Comparison of ENCODE assay signal across 1 cellular context in genomic region chr6:107235007-107235406, GRCh38.
TF ChIP-seq lines count a peak whose summit lies in the region.

No MANE protein-coding gene starts in this region.

TF ChIP-seq in HepG2, 621 proteins besides CTCF, POLR2A, EP300 and RAD21 (continued from another document):
- TF ChIP-seq, protein P1, sequence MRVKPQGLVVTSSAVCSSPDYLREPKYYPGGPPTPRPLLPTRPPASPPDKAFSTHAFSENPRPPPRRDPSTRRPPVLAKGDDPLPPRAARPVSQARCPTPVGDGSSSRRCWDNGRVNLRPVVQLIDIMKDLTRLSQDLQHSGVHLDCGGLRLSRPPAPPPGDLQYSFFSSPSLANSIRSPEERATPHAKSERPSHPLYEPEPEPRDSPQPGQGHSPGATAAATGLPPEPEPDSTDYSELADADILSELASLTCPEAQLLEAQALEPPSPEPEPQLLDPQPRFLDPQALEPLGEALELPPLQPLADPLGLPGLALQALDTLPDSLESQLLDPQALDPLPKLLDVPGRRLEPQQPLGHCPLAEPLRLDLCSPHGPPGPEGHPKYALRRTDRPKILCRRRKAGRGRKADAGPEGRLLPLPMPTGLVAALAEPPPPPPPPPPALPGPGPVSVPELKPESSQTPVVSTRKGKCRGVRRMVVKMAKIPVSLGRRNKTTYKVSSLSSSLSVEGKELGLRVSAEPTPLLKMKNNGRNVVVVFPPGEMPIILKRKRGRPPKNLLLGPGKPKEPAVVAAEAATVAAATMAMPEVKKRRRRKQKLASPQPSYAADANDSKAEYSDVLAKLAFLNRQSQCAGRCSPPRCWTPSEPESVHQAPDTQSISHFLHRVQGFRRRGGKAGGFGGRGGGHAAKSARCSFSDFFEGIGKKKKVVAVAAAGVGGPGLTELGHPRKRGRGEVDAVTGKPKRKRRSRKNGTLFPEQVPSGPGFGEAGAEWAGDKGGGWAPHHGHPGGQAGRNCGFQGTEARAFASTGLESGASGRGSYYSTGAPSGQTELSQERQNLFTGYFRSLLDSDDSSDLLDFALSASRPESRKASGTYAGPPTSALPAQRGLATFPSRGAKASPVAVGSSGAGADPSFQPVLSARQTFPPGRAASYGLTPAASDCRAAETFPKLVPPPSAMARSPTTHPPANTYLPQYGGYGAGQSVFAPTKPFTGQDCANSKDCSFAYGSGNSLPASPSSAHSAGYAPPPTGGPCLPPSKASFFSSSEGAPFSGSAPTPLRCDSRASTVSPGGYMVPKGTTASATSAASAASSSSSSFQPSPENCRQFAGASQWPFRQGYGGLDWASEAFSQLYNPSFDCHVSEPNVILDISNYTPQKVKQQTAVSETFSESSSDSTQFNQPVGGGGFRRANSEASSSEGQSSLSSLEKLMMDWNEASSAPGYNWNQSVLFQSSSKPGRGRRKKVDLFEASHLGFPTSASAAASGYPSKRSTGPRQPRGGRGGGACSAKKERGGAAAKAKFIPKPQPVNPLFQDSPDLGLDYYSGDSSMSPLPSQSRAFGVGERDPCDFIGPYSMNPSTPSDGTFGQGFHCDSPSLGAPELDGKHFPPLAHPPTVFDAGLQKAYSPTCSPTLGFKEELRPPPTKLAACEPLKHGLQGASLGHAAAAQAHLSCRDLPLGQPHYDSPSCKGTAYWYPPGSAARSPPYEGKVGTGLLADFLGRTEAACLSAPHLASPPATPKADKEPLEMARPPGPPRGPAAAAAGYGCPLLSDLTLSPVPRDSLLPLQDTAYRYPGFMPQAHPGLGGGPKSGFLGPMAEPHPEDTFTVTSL (CRISPR knock-in tag; IDR thresholded peaks at IDR 0.05; ENCODE audit: borderline replicate concordance): 0 out of 2 replicates have a peak, but pooled peaks have one; percentile 24
- TF ChIP-seq STAT6 (CRISPR knock-in tag; IDR thresholded peaks at IDR 0.05; ENCODE audit: borderline replicate concordance) (no peak), ZNF75D (CRISPR knock-in tag; IDR thresholded peaks at IDR 0.05; ENCODE audit: borderline replicate concordance) (no peak), GATAD2A (CRISPR knock-in tag; IDR thresholded peaks at IDR 0.05) (peak; percentile 84), MTF1 (CRISPR knock-in tag; IDR thresholded peaks at IDR 0.05) (no peak), EED (CRISPR knock-in tag; IDR thresholded peaks at IDR 0.05) (no peak), ZNF775 (CRISPR knock-in tag; IDR thresholded peaks at IDR 0.05; ENCODE audit: borderline replicate concordance) (no peak), TCF7 (IDR thresholded peaks at IDR 0.05; ENCODE audit: low read depth) (no peak), MXD4 (CRISPR knock-in tag; IDR thresholded peaks at IDR 0.05) (no peak), ZSCAN20 (CRISPR knock-in tag; IDR thresholded peaks at IDR 0.05; ENCODE audit: borderline replicate concordance) (no peak)
- TF ChIP-seq, protein P2, sequence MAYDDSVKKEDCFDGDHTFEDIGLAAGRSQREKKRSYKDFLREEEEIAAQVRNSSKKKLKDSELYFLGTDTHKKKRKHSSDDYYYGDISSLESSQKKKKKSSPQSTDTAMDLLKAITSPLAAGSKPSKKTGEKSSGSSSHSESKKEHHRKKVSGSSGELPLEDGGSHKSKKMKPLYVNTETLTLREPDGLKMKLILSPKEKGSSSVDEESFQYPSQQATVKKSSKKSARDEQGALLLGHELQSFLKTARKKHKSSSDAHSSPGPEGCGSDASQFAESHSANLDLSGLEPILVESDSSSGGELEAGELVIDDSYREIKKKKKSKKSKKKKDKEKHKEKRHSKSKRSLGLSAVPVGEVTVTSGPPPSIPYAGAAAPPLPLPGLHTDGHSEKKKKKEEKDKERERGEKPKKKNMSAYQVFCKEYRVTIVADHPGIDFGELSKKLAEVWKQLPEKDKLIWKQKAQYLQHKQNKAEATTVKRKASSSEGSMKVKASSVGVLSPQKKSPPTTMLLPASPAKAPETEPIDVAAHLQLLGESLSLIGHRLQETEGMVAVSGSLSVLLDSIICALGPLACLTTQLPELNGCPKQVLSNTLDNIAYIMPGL (CRISPR knock-in tag; IDR thresholded peaks at IDR 0.05; ENCODE audit: borderline replicate concordance in 1 of 2, low read depth in 1 of 2): no peak
- TF ChIP-seq, protein P3, sequence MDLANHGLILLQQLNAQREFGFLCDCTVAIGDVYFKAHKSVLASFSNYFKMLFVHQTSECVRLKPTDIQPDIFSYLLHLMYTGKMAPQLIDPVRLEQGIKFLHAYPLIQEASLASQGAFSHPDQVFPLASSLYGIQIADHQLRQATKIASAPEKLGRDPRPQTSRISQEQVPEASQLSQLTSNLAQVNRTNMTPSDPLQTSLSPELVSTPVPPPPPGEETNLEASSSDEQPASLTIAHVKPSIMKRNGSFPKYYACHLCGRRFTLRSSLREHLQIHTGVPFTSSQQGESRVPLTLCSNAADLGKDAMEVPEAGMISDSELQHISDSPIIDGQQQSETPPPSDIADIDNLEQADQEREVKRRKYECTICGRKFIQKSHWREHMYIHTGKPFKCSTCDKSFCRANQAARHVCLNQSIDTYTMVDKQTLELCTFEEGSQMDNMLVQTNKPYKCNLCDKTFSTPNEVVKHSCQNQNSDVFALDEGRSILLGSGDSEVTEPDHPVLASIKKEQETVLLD (CRISPR knock-in tag; IDR thresholded peaks at IDR 0.05; ENCODE audit: low read depth): no peak
TF ChIP-seq in HepG2: peak in this region for 25.
